In the genomic region with DNA sequence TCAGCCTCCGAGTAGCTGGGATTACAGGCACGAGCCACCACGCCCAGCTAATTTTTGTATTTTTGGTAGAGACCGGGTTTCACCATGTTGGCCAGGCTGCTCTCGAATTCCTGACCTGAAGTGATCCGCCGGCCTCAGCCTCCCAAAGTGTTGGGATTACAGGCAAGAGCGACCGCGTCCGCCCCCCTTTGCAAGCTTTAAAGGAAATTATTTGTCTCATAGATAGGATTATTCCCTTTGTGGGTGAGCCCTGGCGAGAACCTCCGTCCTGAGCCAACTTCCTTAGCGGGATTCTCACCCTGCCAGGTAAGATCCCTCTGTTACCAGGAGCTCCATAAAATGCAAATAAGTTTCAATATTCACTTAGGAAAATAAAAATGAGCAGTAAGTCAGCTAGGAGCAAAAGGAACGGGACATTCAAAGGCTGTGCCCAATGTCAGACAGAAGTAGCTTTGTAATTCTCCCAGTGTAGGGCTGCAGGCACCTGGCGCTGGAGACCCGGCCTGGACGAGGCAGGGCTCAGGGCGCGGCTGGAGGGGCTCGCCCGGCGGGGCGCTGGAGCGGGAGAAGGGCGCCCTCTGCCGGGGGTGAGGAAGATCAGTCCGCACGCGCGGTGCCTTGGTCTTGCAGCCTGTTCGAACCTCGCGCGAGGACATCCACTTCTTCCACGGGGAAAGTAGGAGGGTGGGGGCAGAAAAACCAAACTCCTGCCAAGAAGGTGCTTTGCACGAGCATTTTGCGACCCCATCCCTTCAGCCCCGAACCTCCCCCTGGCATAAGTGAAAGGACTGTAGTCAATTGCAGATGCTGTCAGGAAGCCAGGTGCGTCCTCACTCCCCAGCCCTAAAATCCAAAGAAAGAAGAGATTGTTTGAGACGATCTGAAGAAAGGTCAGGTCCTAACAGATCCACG, we compare ENCODE assay signal across 8 cellular contexts. TPM values are rescaled to one million over a fixed set of nuclear protein-coding genes. Genes with fewer than 3 reads are reported as not detected.
DNase-seq lines count a peak whose midpoint lies in the region; ATAC-seq and TF ChIP-seq lines count a peak whose summit lies in the region.

No MANE protein-coding gene starts in this region.

- no peaks in the 10 kb centered on the region for H3K9me3 Mint-ChIP-seq in neural progenitor cell
- H3K9me3 Mint-ChIP-seq in stimulated activated naive CD8-positive, alpha-beta T cell treated with anti-CD3 and anti-CD28 coated beads, Interleukin-15, amount 100 ng/mL, for 72 hours: no peaks in the 10 kb centered on the region

- TF ChIP-seq CTCF in LNCaP clone FGC (IDR thresholded peaks at IDR 0.05; ENCODE audit: control insufficient read depth, extremely low read depth, insufficient read depth) (peak; percentile 87), foreskin keratinocyte (conservative IDR thresholded peaks at IDR 0.05) (peak; percentile 95), neural progenitor cell (IDR thresholded peaks at IDR 0.05) (peak; percentile 89)

- DNase-seq in COR-L47 (lab: John Stamatoyannopoulos, UW): peak; percentile 74
- DNase-seq in LNCaP clone FGC (ENCODE audit: low read depth): no peak
- DNase-seq in RKO (ENCODE audit: low spot score): peak; percentile 75
- DNase-seq in activated effector memory CD4-positive, alpha-beta T cell treated with anti-CD3 and anti-CD28 coated beads, Interleukin-2, amount 50 U/mL, for 16 hours: peak; percentile 93
- DNase-seq in foreskin keratinocyte: peak; percentile 40 to 69
- DNase-seq in neural progenitor cell (ENCODE audit: low spot score): peak; percentile 87
- DNase-seq in stimulated activated naive CD8-positive, alpha-beta T cell treated with anti-CD3 and anti-CD28 coated beads, Interleukin-15, amount 100 ng/mL, for 72 hours: peak; percentile 84 to 85

- H3K79me2 ChIP-seq in neural progenitor cell (ENCODE audit: low read depth): no peaks in the 10 kb centered on the region

- H3K4me1 Mint-ChIP-seq in neural progenitor cell: peaks cover 9% of the 10 kb centered on the region
- peaks cover 35% of the 10 kb centered on the region for H3K4me1 Mint-ChIP-seq in stimulated activated naive CD8-positive, alpha-beta T cell treated with anti-CD3 and anti-CD28 coated beads, Interleukin-15, amount 100 ng/mL, for 72 hours

- no peaks in the 10 kb centered on the region for H4K20me1 ChIP-seq in neural progenitor cell (ENCODE audit: low read depth)

- H3K9ac ChIP-seq in neural progenitor cell: no peak overlapping the region

- H3K27me3 Mint-ChIP-seq in neural progenitor cell (ENCODE audit: insufficient read depth, low read depth): peaks cover 15% of the 10 kb centered on the region
- peaks cover 30% of the 10 kb centered on the region for H3K27me3 Mint-ChIP-seq in stimulated activated naive CD8-positive, alpha-beta T cell treated with anti-CD3 and anti-CD28 coated beads, Interleukin-15, amount 100 ng/mL, for 72 hours

- H3K4me2 ChIP-seq in neural progenitor cell: peak overlapping the region; percentile 81

- H3K4me3 ChIP-seq in LNCaP clone FGC (ENCODE audit: low read depth, low read length) (peak overlapping the region; percentile 51), neural progenitor cell (peak overlapping the region; percentile 50)

- H3K9me3 ChIP-seq in neural progenitor cell (ENCODE audit: low read depth): no peaks in the 10 kb centered on the region

- no peak overlapping the region for H3K27ac Mint-ChIP-seq in neural progenitor cell
- H3K27ac Mint-ChIP-seq in stimulated activated naive CD8-positive, alpha-beta T cell treated with anti-CD3 and anti-CD28 coated beads, Interleukin-15, amount 100 ng/mL, for 72 hours: peak overlapping the region; percentile 97 to 99

- peak overlapping the region; percentile 37 for H3K27ac ChIP-seq in foreskin keratinocyte
- H3K27ac ChIP-seq in neural progenitor cell: no peak overlapping the region

- H3K4me1 ChIP-seq in foreskin keratinocyte: peaks cover 21% of the 10 kb centered on the region
- no peaks in the 10 kb centered on the region for H3K4me1 ChIP-seq in neural progenitor cell

- H3F3A ChIP-seq in neural progenitor cell (ENCODE audit: low read depth): no peaks in the 10 kb centered on the region

- peak overlapping the region; percentile 83 for H3K4me3 Mint-ChIP-seq in neural progenitor cell
- peak overlapping the region; percentile 88 to 89 for H3K4me3 Mint-ChIP-seq in stimulated activated naive CD8-positive, alpha-beta T cell treated with anti-CD3 and anti-CD28 coated beads, Interleukin-15, amount 100 ng/mL, for 72 hours

- peak overlapping the region; percentile 91 for H2AFZ ChIP-seq in neural progenitor cell (replicated peaks)

- H3K36me3 Mint-ChIP-seq in neural progenitor cell: no peaks in the 10 kb centered on the region

- H3K27me3 ChIP-seq in foreskin keratinocyte (no peaks in the 10 kb centered on the region), neural progenitor cell (peaks cover 36% of the 10 kb centered on the region)

- no peaks in the 10 kb centered on the region for H3K36me3 ChIP-seq in neural progenitor cell

- peak; percentile 64 for ATAC-seq in GM21576 (IDR thresholded peaks at IDR 0.05; ENCODE audit: unreplicated experiment)
- peak; percentile 43 for ATAC-seq in foreskin keratinocyte
- peak; percentile 78 for ATAC-seq in stimulated activated naive CD8-positive, alpha-beta T cell treated with anti-CD3 and anti-CD28 coated beads, Interleukin-15, amount 100 ng/mL, for 72 hours

RNA-seq across cellular contexts. Expression of a gene that starts 47.1 kb away (rescaled TPM):
- total RNA-seq in foreskin keratinocyte: 0.18 and 0.88 TPM in 2 replicates
- polyA plus RNA-seq in foreskin keratinocyte: 0.03 and 0.21 TPM in 2 replicates
- 13.4 and 16.7 TPM in 2 replicates for total RNA-seq in neural progenitor cell (ENCODE audit: low replicate concordance)
